Comparison of ENCODE assay signal across 1 cellular context in genomic region chr17:48002208-48002919, GRCh38.
TF ChIP-seq lines count a peak whose summit lies in the region.

No MANE protein-coding gene starts in this region.

TF ChIP-seq in GM12878, 131 proteins besides CTCF, POLR2A, EP300 and RAD21 (continued from another document):
- TF ChIP-seq ZNF687 (IDR thresholded peaks at IDR 0.05): peak; percentile 79; the same call in 1 of the 2 replicates
- TF ChIP-seq USF1 (IDR thresholded peaks at IDR 0.05; ENCODE audit: borderline replicate concordance, extremely low read length, insufficient read depth, low read depth, low read length): no peak
- no peak for TF ChIP-seq ZNF274 (IDR thresholded peaks at IDR 0.05; ENCODE audit: insufficient read depth, insufficient read length)
- TF ChIP-seq SUZ12 (IDR thresholded peaks at IDR 0.05; ENCODE audit: unreplicated experiment): no peak
- TF ChIP-seq TCF12 (IDR thresholded peaks at IDR 0.05; ENCODE audit: low read depth, low read length): no peak
- TF ChIP-seq HDAC6 (IDR thresholded peaks at IDR 0.05; ENCODE audit: unreplicated experiment): no peak
- peak; percentile 97 for TF ChIP-seq BACH1 (IDR thresholded peaks at IDR 0.05; ENCODE audit: borderline replicate concordance)
- TF ChIP-seq PAX8 (IDR thresholded peaks at IDR 0.05): no peak
- TF ChIP-seq DPF2 (IDR thresholded peaks at IDR 0.05): peak; percentile 62; the same call in 1 of the 2 replicates
- TF ChIP-seq STAT3 (IDR thresholded peaks at IDR 0.05; ENCODE audit: low read depth, low read length): no peak
- peak; percentile 73; the same call in 2 of the 3 replicates for TF ChIP-seq POU2F2 (IDR thresholded peaks at IDR 0.05; ENCODE audit: borderline replicate concordance, low read depth, low read length)
- TF ChIP-seq FOXM1 (IDR thresholded peaks at IDR 0.05; ENCODE audit: low read depth, low read length): no peak
- TF ChIP-seq SP1 (IDR thresholded peaks at IDR 0.05; ENCODE audit: low read depth, low read length): peak; percentile 40
- no peak for TF ChIP-seq ATF3 (IDR thresholded peaks at IDR 0.05; ENCODE audit: borderline replicate concordance, extremely low read depth, low read depth, low read length)
- TF ChIP-seq ZBED1 (IDR thresholded peaks at IDR 0.05; ENCODE audit: borderline replicate concordance): no peak
- no peak for TF ChIP-seq ZSCAN29 (IDR thresholded peaks at IDR 0.05)
- TF ChIP-seq CBFB (IDR thresholded peaks at IDR 0.05; ENCODE audit: low read depth): no peak
- peak; percentile 59; the same call in 1 of the 2 replicates for TF ChIP-seq SMARCA5 (IDR thresholded peaks at IDR 0.05)
- TF ChIP-seq RELA (IDR thresholded peaks at IDR 0.05; ENCODE audit: borderline replicate concordance, partially characterized antibody): no peak
- 0 out of 2 replicates have a peak, but pooled peaks have one; percentile 57 for TF ChIP-seq MTA3 (IDR thresholded peaks at IDR 0.05; ENCODE audit: borderline replicate concordance, low read length)
- TF ChIP-seq SIN3A (IDR thresholded peaks at IDR 0.05; ENCODE audit: low read depth, low read length): no peak
TF ChIP-seq in GM12878: peak in this region for 39.
